ENCODE assay signal across 12 cellular contexts in genomic region chr10:132546567-132547420, GRCh38. TPM values are rescaled to one million over a fixed set of nuclear protein-coding genes. Genes with fewer than 3 reads are reported as not detected.
DNase-seq lines count a peak whose midpoint lies in the region; ATAC-seq, FAIRE-seq and TF ChIP-seq lines count a peak whose summit lies in the region.
"Had no signal": no experiment of that assay in that cellular context is flagged by ENCODE, and none has a peak within 500 bp of the region (broad histone marks: within the 10 kb centered on the region; RNA-seq: fewer than 3 reads in every experiment).

No MANE protein-coding gene starts in this region.

- TF ChIP-seq POLR2A in right lobe of liver (IDR thresholded peaks at IDR 0.05) (no peak), GM12892 (IDR thresholded peaks at IDR 0.05; ENCODE audit: low read depth, low read length) (no peak)

- POLR2A ChIA-PET in PC-3 (lab: Charles Lee; ENCODE audit: unreplicated experiment) = no interaction called here

- H3K36me3 ChIP-seq in BE2C (no peaks in the 10 kb centered on the region), right lobe of liver (no peaks in the 10 kb centered on the region), PC-3 (ENCODE audit: low read depth, low read length) (no peaks in the 10 kb centered on the region)
- H3K36me3 ChIP-seq: suprapubic skin had no signal

- H3K27ac Mint-ChIP-seq in T-helper 17 cell = peak overlapping the region; percentile 60
- H3K27ac Mint-ChIP-seq: CD8-positive, alpha-beta memory T cell had no signal

- no peaks in the 10 kb centered on the region for H3F3A ChIP-seq in PC-3 (ENCODE audit: low read length, unreplicated experiment)

- FAIRE-seq in GM18507 (lab: Jason Lieb, UNC) = peak; percentile 59
- no peak for FAIRE-seq in GM12892 (lab: Jason Lieb, UNC)

- peaks cover 89% of the 10 kb centered on the region for H3K79me2 ChIP-seq in PC-3 (ENCODE audit: low read length)

- H3K4me1 Mint-ChIP-seq in T-helper 17 cell = peaks cover 43% of the 10 kb centered on the region

- H3K9me3 ChIP-seq in BE2C (no peaks in the 10 kb centered on the region), T-helper 17 cell (ENCODE audit: control insufficient read depth, low read length, poor library complexity, severe bottlenecking) (no peaks in the 10 kb centered on the region), right lobe of liver (no peaks in the 10 kb centered on the region), PC-3 (ENCODE audit: low read length) (no peaks in the 10 kb centered on the region)
- H3K9me3 ChIP-seq: suprapubic skin had no signal

- peak overlapping the region in 1 of 3 donors; percentile 34 for H3K27ac ChIP-seq in right lobe of liver
- no peak overlapping the region for H3K27ac ChIP-seq in PC-3 (ENCODE audit: low read length)
- H3K27ac ChIP-seq: suprapubic skin had no signal

- ATAC-seq in T-helper 17 cell (no peak), right lobe of liver (peak; percentile 64 to 80 (median 76)), PC-3 (no peak), HG02798 (IDR thresholded peaks at IDR 0.05; ENCODE audit: poor library complexity, unreplicated experiment) (no peak)

- intact Hi-C loops in right lobe of liver (cut with DNase I) (no loop called here), PC-3 (cut with micrococcal nuclease) (no loop called here)

- H3K4me2 ChIP-seq in PC-3 (ENCODE audit: low read length) = no peak overlapping the region

- peak overlapping the region; percentile 73 for H3K4me3 Mint-ChIP-seq in T-helper 17 cell

- H3K4me3 ChIP-seq in BE2C (ENCODE audit: low read depth, low read length) (no peak overlapping the region), right lobe of liver (no peak overlapping the region), PC-3 (ENCODE audit: low read length) (no peak overlapping the region)
- H3K4me3 ChIP-seq: suprapubic skin had no signal

- no peaks in the 10 kb centered on the region for H4K20me1 ChIP-seq in PC-3 (ENCODE audit: low read length)

- CTCF ChIA-PET in PC-3 (lab: Charles Lee) = no interaction called here

- H3K9ac ChIP-seq in PC-3 (ENCODE audit: low read length) = no peak overlapping the region

- TF ChIP-seq CTCF in BE2C (IDR thresholded peaks at IDR 0.05; ENCODE audit: low read depth, low read length) (no peak), right lobe of liver (IDR thresholded peaks at IDR 0.05) (no peak), PC-3 (conservative IDR thresholded peaks at IDR 0.05; ENCODE audit: low read depth, low read length) (no peak)

- H3K9me2 ChIP-seq in PC-3 (replicated peaks; ENCODE audit: low read length) = no peaks in the 10 kb centered on the region

- H3K4me1 ChIP-seq in BE2C (no peaks in the 10 kb centered on the region), right lobe of liver (peaks cover 0 to 21% (median 9%) of the 10 kb centered on the region in 4 donors), PC-3 (ENCODE audit: insufficient read depth, low read length) (no peaks in the 10 kb centered on the region)

- no peaks in the 10 kb centered on the region for H3K27me3 ChIP-seq in BE2C
- no peaks in the 10 kb centered on the region for H3K27me3 ChIP-seq in right lobe of liver
- no peaks in the 10 kb centered on the region for H3K27me3 ChIP-seq in PC-3 (ENCODE audit: low read length)
- H3K27me3 ChIP-seq: suprapubic skin had no signal

- H3K27me3 Mint-ChIP-seq in T-helper 17 cell = no peaks in the 10 kb centered on the region

- no TSS peak for BruUV-seq in PC-3 (replicated peaks; lab: Mats Ljungman, UMichigan)

- DNase-seq in BE2C (peak; percentile 55), GM18507 (ENCODE audit: extremely low spot score, insufficient read length, low read depth) (no peak), T-helper 17 cell (no peak), right lobe of liver (peak; percentile 70 to 82 (median 75)), PC-3 (no peak), NCI-H1436 treated with DMSO at 0.1 percent for 48 hours (lab: John Stamatoyannopoulos, UW) (no peak), GM12892 (ENCODE audit: insufficient read length) (no peak)
- DNase-seq: mesendoderm; stimulated activated CD4-positive, alpha-beta T cell treated with anti-CD3 and anti-CD28 coated beads, Interleukin-12 subunit alpha, Interleukin-12 subunit beta, amount 100 ng/mL, for 4 hours had no signal

- H2AFZ ChIP-seq in PC-3 (ENCODE audit: low read length) = no peak overlapping the region

- H3K36me3 Mint-ChIP-seq in T-helper 17 cell (ENCODE audit: low read depth) = peaks cover 2% of the 10 kb centered on the region

- 13% methylated on average over 7 of the region's 26 CpGs for WGBS in right lobe of liver (ENCODE audit: insufficient coverage, low coverage, low lambda C conversion rate, missing lambda C conversion rate)

RNA-seq across cellular contexts. Expression of gene INPP5A, which starts 9.2 kb away (rescaled TPM):
- polyA plus RNA-seq in BE2C (2012; ENCODE audit: insufficient read depth, insufficient read length, low read depth) = 4.3 TPM
- total RNA-seq in T-helper 17 cell (10 to 100 TPM; 17.6 to 24.7 TPM), right lobe of liver (10 to 100 TPM; 12.5 to 24.6 (median 16.9) TPM), PC-3 (2014; rRNA removed) (22.6 and 27.8 TPM in 2 replicates)
- 3.6 TPM for polyA plus RNA-seq in GM12892 (2012; ENCODE audit: missing spikeins)

Comparison
In these comparisons a context has a peak if more than half of its experiments do, and no peak if none do; other contexts are left out.
1. DNase-seq: peak in BE2C (single experiment) and right lobe of liver (3 of 3); none in GM18507 (single experiment), T-helper 17 cell (0 of 3), PC-3 (single experiment), NCI-H1436 treated with DMSO at 0.1 percent for 48 hours (single experiment) and GM12892 (single experiment).
2. ATAC-seq: peak in right lobe of liver (4 of 4); none in T-helper 17 cell (single experiment), PC-3 (single experiment) and HG02798 (single experiment).